ENCODE assay signal across 8 cellular contexts in the genomic region with DNA sequence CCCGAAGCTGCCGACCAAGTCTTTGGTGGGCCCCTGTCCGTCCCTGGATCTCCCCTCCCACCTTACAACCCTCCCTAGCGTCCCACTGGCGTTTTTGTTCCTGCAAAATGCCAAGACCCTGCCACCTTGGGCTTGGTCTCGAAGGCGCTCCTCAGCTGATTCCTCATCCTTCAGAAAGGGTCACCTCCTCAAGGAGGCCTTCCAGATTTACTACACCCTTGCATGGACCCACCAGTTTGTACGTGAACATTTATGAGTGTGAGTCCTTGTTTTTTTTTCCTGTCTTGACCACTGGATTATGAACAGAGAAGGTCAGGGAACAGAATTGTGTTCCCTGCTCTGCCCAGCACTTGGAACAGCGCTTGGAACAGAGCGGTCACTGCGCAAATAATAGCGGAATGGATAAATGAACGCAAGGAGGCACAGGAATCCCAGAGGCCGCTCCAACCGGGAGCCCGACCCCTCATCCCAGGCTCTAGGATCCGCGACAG. TPM values are rescaled to one million over a fixed set of nuclear protein-coding genes. Genes with fewer than 3 reads are reported as not detected.
A peak's percentile ranks its signal among the peaks of the same experiment; 100 is the strongest.
DNase-seq lines count a peak whose midpoint lies in the region; ATAC-seq, FAIRE-seq and TF ChIP-seq lines count a peak whose summit lies in the region.

No MANE protein-coding gene starts in this region.

- no peaks in the 10 kb centered on the region for H3K9me3 ChIP-seq in lower lobe of right lung
- H3K9me3 ChIP-seq in tibial nerve = no peaks in the 10 kb centered on the region

- no peak for TF ChIP-seq CTCF in lower lobe of right lung (IDR thresholded peaks at IDR 0.05)
- no peak for TF ChIP-seq CTCF in tibial nerve (IDR thresholded peaks at IDR 0.05)

- H3K27ac ChIP-seq in angular gyrus (ENCODE audit: low read depth, low read length) (peak overlapping the region; percentile 78), lower lobe of right lung (peak overlapping the region; percentile 82), tibial nerve (peak overlapping the region in 2 of 4 donors; percentile 85 to 86)

- WGBS in tibial nerve, 2 donors = 21 to 30% methylated on average over 16 to 18 of the region's 18 CpGs

- peaks cover 5% of the 10 kb centered on the region for H3K36me3 Mint-ChIP-seq in activated T-cell treated with anti-CD3 and anti-CD28 coated beads, Interleukin-2, amount 50 U/mL, for 4 hours (ENCODE audit: insufficient read depth)

- no peak for DNase-seq in activated T-cell treated with anti-CD3 and anti-CD28 coated beads, Interleukin-2, amount 50 U/mL, for 4 hours
- DNase-seq in activated T-cell treated with anti-CD3 and anti-CD28 coated beads for 4 hours (no peak), lower lobe of right lung (no peak), tibial nerve (ENCODE audit: low spot score in 2 of 2) (no peak), nucleus accumbens (lab: John Stamatoyannopoulos, UW) (no peak), GM19239 (ENCODE audit: insufficient read length, low spot score) (no peak), SHP77 (lab: John Stamatoyannopoulos, UW) (no peak)

- ATAC-seq in activated T-cell treated with anti-CD3 and anti-CD28 coated beads, Interleukin-2, amount 50 U/mL, for 4 hours = no peak
- ATAC-seq in lower lobe of right lung = no peak

- H3K4me1 ChIP-seq in lower lobe of right lung = peaks cover 30% of the 10 kb centered on the region
- H3K4me1 ChIP-seq in tibial nerve = peaks cover 0 to 46% (median 24%) of the 10 kb centered on the region in 4 donors

- H3K9me3 Mint-ChIP-seq in activated T-cell treated with anti-CD3 and anti-CD28 coated beads, Interleukin-2, amount 50 U/mL, for 4 hours = no peaks in the 10 kb centered on the region

- peaks cover 16% of the 10 kb centered on the region for H3K27me3 Mint-ChIP-seq in activated T-cell treated with anti-CD3 and anti-CD28 coated beads, Interleukin-2, amount 50 U/mL, for 4 hours (ENCODE audit: low read depth)

- H3K4me1 Mint-ChIP-seq in activated T-cell treated with anti-CD3 and anti-CD28 coated beads, Interleukin-2, amount 50 U/mL, for 4 hours (ENCODE audit: low read depth) = peaks cover 18% of the 10 kb centered on the region

- no peak for FAIRE-seq in GM19239 (lab: Jason Lieb, UNC)

- no peak for TF ChIP-seq POLR2A in tibial nerve (IDR thresholded peaks at IDR 0.05)

- peak overlapping the region; percentile 78 for H3K4me3 Mint-ChIP-seq in activated T-cell treated with anti-CD3 and anti-CD28 coated beads, Interleukin-2, amount 50 U/mL, for 4 hours

- H3K4me3 ChIP-seq in lower lobe of right lung (peak overlapping the region; percentile 91), tibial nerve (peak overlapping the region; percentile 56 to 94 (median 70))

- TF ChIP-seq EP300 in tibial nerve (IDR thresholded peaks at IDR 0.05) = no peak

- H3K36me3 ChIP-seq in lower lobe of right lung = peaks cover 26% of the 10 kb centered on the region
- H3K36me3 ChIP-seq in tibial nerve = peaks cover 0 to 41% (median 4%) of the 10 kb centered on the region in 3 donors

- intact Hi-C loops in lower lobe of right lung (cut with DNase I) = no loop called here

- H3K27me3 ChIP-seq in lower lobe of right lung (ENCODE audit: low read depth) = peaks cover 33% of the 10 kb centered on the region
- peaks cover 0 to 43% of the 10 kb centered on the region in 2 donors for H3K27me3 ChIP-seq in tibial nerve

RNA-seq across cellular contexts. Expression of a gene that starts 0.9 kb away (rescaled TPM):
- 10 to 100 TPM; 34.9 to 50.0 (median 47.2) TPM for total RNA-seq in activated T-cell treated with anti-CD3 and anti-CD28 coated beads, Interleukin-2, amount 50 U/mL, for 4 hours
- total RNA-seq in lower lobe of right lung (24.7 TPM), tibial nerve (10 to 100 TPM; 13.4 to 20.2 (median 18.1) TPM)

RNA-seq across cellular contexts. Expression of a gene that starts 1.8 kb away (rescaled TPM):
- under 1 TPM in 1 of 3 donors, not detected in 2; 0.35 TPM for total RNA-seq in activated T-cell treated with anti-CD3 and anti-CD28 coated beads, Interleukin-2, amount 50 U/mL, for 4 hours
- total RNA-seq in lower lobe of right lung (1.7 TPM), tibial nerve (1 to 10 TPM in 1 of 4 donors, not detected in 3; 3.9 TPM)

RNA-seq across cellular contexts. Expression of a gene that starts 6.7 kb away (rescaled TPM):
- 1 to 10 TPM; 2.7 to 4.3 (median 3.5) TPM for total RNA-seq in activated T-cell treated with anti-CD3 and anti-CD28 coated beads, Interleukin-2, amount 50 U/mL, for 4 hours
- total RNA-seq in lower lobe of right lung (0.24 TPM), tibial nerve (1 to 10 TPM in 1 of 4 donors, not detected in 3; 3.9 TPM)

RNA-seq across cellular contexts. Expression of a gene that starts 11.2 kb away (rescaled TPM):
- 100 to 1,000 TPM; 146 to 159 (median 156) TPM for total RNA-seq in activated T-cell treated with anti-CD3 and anti-CD28 coated beads, Interleukin-2, amount 50 U/mL, for 4 hours
- total RNA-seq in lower lobe of right lung = 25.6 TPM
- 10 to 100 TPM; 37.6 to 70.8 (median 46.2) TPM for total RNA-seq in tibial nerve

RNA-seq across cellular contexts. Expression of a gene that starts 16.4 kb away (rescaled TPM):
- total RNA-seq in activated T-cell treated with anti-CD3 and anti-CD28 coated beads, Interleukin-2, amount 50 U/mL, for 4 hours = under 1 TPM in 2 of 3 donors, not detected in 1; 0.40 to 0.42 TPM
- total RNA-seq in lower lobe of right lung = not detected
- total RNA-seq in tibial nerve = not detected
